22 cellular contexts compared by ENCODE assay signal in the genomic region with DNA sequence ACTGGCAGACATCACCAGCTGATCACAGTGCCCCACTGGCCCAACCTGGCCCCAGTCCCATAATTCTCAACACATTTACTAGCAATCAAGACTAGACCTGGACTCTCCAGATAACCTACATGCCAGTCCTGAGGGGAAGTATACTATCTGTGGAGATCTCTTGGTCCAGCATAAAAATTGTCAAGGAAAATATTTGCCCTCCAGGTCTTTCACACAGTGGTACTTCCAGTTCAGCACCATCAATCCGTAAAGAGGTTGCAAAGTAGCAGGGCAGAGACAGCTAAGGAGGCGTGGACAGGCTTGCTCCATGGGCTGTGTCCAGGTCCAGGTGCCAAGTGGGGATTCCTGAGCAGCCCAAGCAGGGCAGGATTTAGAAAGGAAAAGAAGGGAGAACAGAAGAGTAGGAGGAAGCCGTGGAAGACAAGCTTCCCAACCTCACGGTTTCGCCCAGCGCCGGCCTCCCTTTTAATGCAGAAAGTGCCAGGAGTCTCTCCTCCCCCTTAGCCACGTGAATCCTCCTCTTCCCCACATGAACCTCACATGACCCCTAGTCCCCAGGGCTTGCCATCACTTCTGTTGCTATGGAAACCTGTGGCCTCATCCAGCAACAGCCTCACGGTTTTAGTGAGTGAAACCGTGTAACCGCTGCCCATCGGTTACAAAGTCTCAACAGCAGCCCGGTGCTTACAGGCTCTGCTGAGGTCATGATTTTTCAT.
DNase-seq lines count a peak whose midpoint lies in the region; TF ChIP-seq lines count a peak whose summit lies in the region.
"Had no signal": no experiment of that assay in that cellular context is flagged by ENCODE, and none has a peak within 500 bp of the region (broad histone marks: within the 10 kb centered on the region; RNA-seq: fewer than 3 reads in every experiment).

No MANE protein-coding gene starts in this region.

- no peak overlapping the region for H3K4me3 ChIP-seq in astrocyte of the spinal cord (ENCODE audit: low read depth, low read length)
- H3K4me3 ChIP-seq in tibial artery = no peak overlapping the region
- no peak overlapping the region for H3K4me3 ChIP-seq in stomach
- H3K4me3 ChIP-seq: adrenal gland, GM23338, lower lobe of right lung, PC-9, prostate gland, SK-N-MC, spleen had no signal

- intact Hi-C loops in tibial artery (cut with DNase I; ENCODE audit: low total_unique reads) = no loop called here
- intact Hi-C loops in stomach (cut with DNase I; ENCODE audit: low total_unique reads) = no loop called here

- peak overlapping the region; percentile 66 for H3K27ac Mint-ChIP-seq in activated naive CD4-positive, alpha-beta T cell treated with anti-CD3 and anti-CD28 coated beads, Interleukin-2, amount 50 U/mL, for 24 hours
- peak overlapping the region; percentile 81 for H3K27ac Mint-ChIP-seq in nephron progenitor cell
- H3K27ac Mint-ChIP-seq: activated T-helper 17 cell treated with anti-CD3 and anti-CD28 coated beads, Interleukin-2, amount 50 U/mL, for 72 hours; GM23338; naive B cell had no signal

- no peak for TF ChIP-seq EP300 in stomach (IDR thresholded peaks at IDR 0.05)

- WGBS in stomach, 5 donors = 49 to 73% (median 65%) methylated on average over 13 of the region's 13 CpGs

- peaks cover 0 to 5% (median 0%) of the 10 kb centered on the region in 3 donors for H3K9me3 ChIP-seq in tibial artery
- peaks cover 0 to 9% (median 4%) of the 10 kb centered on the region in 4 donors for H3K9me3 ChIP-seq in stomach
- H3K9me3 ChIP-seq: adrenal gland, lower lobe of right lung, prostate gland, spleen had no signal

- TF ChIP-seq POLR2A in stomach (IDR thresholded peaks at IDR 0.05) = no peak

- H3K27me3 ChIP-seq in tibial artery (no peaks in the 10 kb centered on the region), stomach (peaks cover 0 to 3% (median 0%) of the 10 kb centered on the region in 3 donors)
- H3K27me3 ChIP-seq: adrenal gland, spleen had no signal

- no peaks in the 10 kb centered on the region for H3K4me1 Mint-ChIP-seq in activated naive CD4-positive, alpha-beta T cell treated with anti-CD3 and anti-CD28 coated beads, Interleukin-2, amount 50 U/mL, for 24 hours
- peaks cover 17% of the 10 kb centered on the region for H3K4me1 Mint-ChIP-seq in nephron progenitor cell
- H3K4me1 Mint-ChIP-seq: activated T-helper 17 cell treated with anti-CD3 and anti-CD28 coated beads, Interleukin-2, amount 50 U/mL, for 72 hours; GM23338; naive B cell had no signal

- no peaks in the 10 kb centered on the region for H3K9me3 Mint-ChIP-seq in activated naive CD4-positive, alpha-beta T cell treated with anti-CD3 and anti-CD28 coated beads, Interleukin-2, amount 50 U/mL, for 24 hours
- H3K9me3 Mint-ChIP-seq in nephron progenitor cell = peaks cover 33% of the 10 kb centered on the region
- H3K9me3 Mint-ChIP-seq: activated T-helper 17 cell treated with anti-CD3 and anti-CD28 coated beads, Interleukin-2, amount 50 U/mL, for 72 hours had no signal

- H3K36me3 ChIP-seq in tibial artery = no peaks in the 10 kb centered on the region
- H3K36me3 ChIP-seq in stomach = no peaks in the 10 kb centered on the region
- H3K36me3 ChIP-seq: adrenal gland, lower lobe of right lung, prostate gland, spleen had no signal

- DNase-seq in activated naive CD4-positive, alpha-beta T cell (lab: John Stamatoyannopoulos, UW) = no peak
- DNase-seq in astrocyte of the spinal cord (ENCODE audit: low read depth, low spot score) (peak; percentile 28), nephron progenitor cell (peak; percentile 30), tibial artery (no peak), stomach (no peak), GM10266 (ENCODE audit: extremely low spot score) (no peak), NCI-H2107 treated with DMSO at 0.1 percent for 48 hours (lab: John Stamatoyannopoulos, UW; ENCODE audit: unreplicated experiment) (no peak)
- DNase-seq: effector CD4-positive, alpha-beta T cell; Kasumi-1; lower lobe of right lung; naive B cell; NCI-H187 treated with DMSO at 0.1 percent for 48 hours; PC-9; spleen; T-helper 9 cell had no signal

- in situ Hi-C loops in astrocyte of the spinal cord (cut with HindIII; ENCODE audit: low sequenced_read_pairs) = no loop called here

- TF ChIP-seq CTCF in astrocyte of the spinal cord (IDR thresholded peaks at IDR 0.05; ENCODE audit: low read depth, low read length) = no peak
- no peak for TF ChIP-seq CTCF in nephron progenitor cell (IDR thresholded peaks at IDR 0.05)
- TF ChIP-seq CTCF in tibial artery (IDR thresholded peaks at IDR 0.05) = no peak
- TF ChIP-seq CTCF in stomach (IDR thresholded peaks at IDR 0.05) = no peak
- no peak for TF ChIP-seq CTCF in GM10266 (IDR thresholded peaks at IDR 0.05; ENCODE audit: control insufficient read depth, insufficient read depth, low read depth, missing control alignments)

- peaks cover 12% of the 10 kb centered on the region for H3K27me3 Mint-ChIP-seq in activated naive CD4-positive, alpha-beta T cell treated with anti-CD3 and anti-CD28 coated beads, Interleukin-2, amount 50 U/mL, for 24 hours
- H3K27me3 Mint-ChIP-seq in nephron progenitor cell (ENCODE audit: low read depth, poor library complexity) = peaks cover 24% of the 10 kb centered on the region

- no peak overlapping the region for H3K4me3 Mint-ChIP-seq in activated naive CD4-positive, alpha-beta T cell treated with anti-CD3 and anti-CD28 coated beads, Interleukin-2, amount 50 U/mL, for 24 hours
- no peak overlapping the region for H3K4me3 Mint-ChIP-seq in nephron progenitor cell
- H3K4me3 Mint-ChIP-seq: activated T-helper 17 cell treated with anti-CD3 and anti-CD28 coated beads, Interleukin-2, amount 50 U/mL, for 72 hours; GM23338 had no signal

- H3K27ac ChIP-seq in tibial artery (no peak overlapping the region), stomach (no peak overlapping the region)
- H3K27ac ChIP-seq: adrenal gland, C4-2B, lower lobe of right lung, PC-9, prostate gland, SK-N-MC, spleen had no signal

- H3K36me3 Mint-ChIP-seq in activated naive CD4-positive, alpha-beta T cell treated with anti-CD3 and anti-CD28 coated beads, Interleukin-2, amount 50 U/mL, for 24 hours = no peaks in the 10 kb centered on the region
- H3K36me3 Mint-ChIP-seq in nephron progenitor cell (ENCODE audit: low read depth) = peaks cover 14% of the 10 kb centered on the region
- H3K36me3 Mint-ChIP-seq: naive B cell had no signal

- no peaks in the 10 kb centered on the region for H3K4me1 ChIP-seq in tibial artery
- peaks cover 0 to 6% (median under 1%) of the 10 kb centered on the region in 4 donors for H3K4me1 ChIP-seq in stomach
- H3K4me1 ChIP-seq: adrenal gland, lower lobe of right lung, prostate gland, spleen had no signal

Comparison
In these comparisons a context has a peak if more than half of its experiments do, and no peak if none do; other contexts are left out.
1. DNase-seq: peak in astrocyte of the spinal cord (single experiment) and nephron progenitor cell (single experiment); none in activated naive CD4-positive, alpha-beta T cell (0 of 4), tibial artery (0 of 2), stomach (single experiment), GM10266 (single experiment) and NCI-H2107 treated with DMSO at 0.1 percent for 48 hours (single experiment).